8 cellular contexts compared by ENCODE assay signal in the genomic region with DNA sequence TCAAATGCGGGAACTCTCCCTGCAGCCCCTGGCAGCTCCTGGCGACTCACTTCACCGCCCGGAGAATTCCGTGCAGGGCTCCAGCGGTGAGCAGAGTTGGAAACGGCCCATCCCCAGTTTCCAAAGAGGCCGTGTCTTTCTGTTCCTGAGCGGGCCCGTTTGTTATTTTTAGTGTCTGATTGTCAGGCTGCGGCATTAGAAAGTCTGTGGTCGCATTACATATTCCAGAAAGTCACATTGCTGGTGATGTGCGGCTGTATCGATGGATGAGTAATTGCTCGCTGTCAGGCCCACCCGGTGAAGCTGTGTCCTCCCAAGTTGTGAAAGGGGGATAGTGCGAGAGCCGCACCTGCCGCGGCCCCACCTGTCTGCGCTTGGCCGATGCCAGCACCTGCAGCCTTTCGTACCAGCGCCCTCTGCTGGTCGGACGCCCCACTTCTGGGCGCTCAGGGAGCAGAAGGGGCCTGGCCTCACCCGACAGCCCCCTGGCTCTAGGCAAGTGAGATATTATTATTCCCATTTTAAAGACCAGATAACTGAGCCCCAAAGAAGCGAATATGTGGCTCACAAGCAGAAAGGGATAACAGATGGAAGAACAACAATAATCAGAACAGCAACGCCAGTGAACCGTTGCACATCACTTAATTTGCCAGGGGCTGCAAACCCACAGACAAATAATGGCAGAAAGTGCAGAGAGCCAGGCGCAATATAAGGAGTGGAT.
DNase-seq lines count a peak whose midpoint lies in the region; ATAC-seq and TF ChIP-seq lines count a peak whose summit lies in the region.

No MANE protein-coding gene starts in this region.

- H3K36me3 ChIP-seq in KMS-11 (ENCODE audit: insufficient read depth) (no peaks in the 10 kb centered on the region), spleen (no peaks in the 10 kb centered on the region)

- WGBS in spleen, 5 donors: 22 to 27% (median 23%) methylated on average over 21 to 32 of the region's 32 CpGs

- peak; percentile 72 for ATAC-seq in GM19438 (IDR thresholded peaks at IDR 0.05; ENCODE audit: low read depth, unreplicated experiment)
- ATAC-seq in T-helper 17 cell: peak; percentile 87
- no peak for ATAC-seq in HG03135 (IDR thresholded peaks at IDR 0.05; ENCODE audit: unreplicated experiment)

- H3K4me1 ChIP-seq in KMS-11 (ENCODE audit: low read depth, poor library complexity, severe bottlenecking): peaks cover 19% of the 10 kb centered on the region
- peaks cover 0 to 12% (median 10%) of the 10 kb centered on the region in 6 donors for H3K4me1 ChIP-seq in spleen

- H3K4me1 Mint-ChIP-seq in T-helper 17 cell: peaks cover 25% of the 10 kb centered on the region

- no peaks in the 10 kb centered on the region for H3K79me2 ChIP-seq in KMS-11 (ENCODE audit: insufficient read depth, low read depth)

- H3K27me3 ChIP-seq in KMS-11 (ENCODE audit: insufficient read depth, low read depth): no peaks in the 10 kb centered on the region
- peaks cover 0 to 17% (median 0%) of the 10 kb centered on the region in 7 donors for H3K27me3 ChIP-seq in spleen (replicated peaks in 1 of 7)

- DNase-seq in AG10803 (ENCODE audit: low read depth): no peak
- DNase-seq in T-helper 17 cell: peak; percentile 66 to 86 (median 71)
- DNase-seq in amygdala (lab: John Stamatoyannopoulos, UW): peak in 37 of 56 donors; percentile 1 to 70 (median 15)
- peak; percentile 38 for DNase-seq in iPS DF 19.7 (ENCODE audit: low read depth, low spot score)
- DNase-seq in spleen: peak; percentile 93

- intact Hi-C loops in spleen (cut with DNase I; ENCODE audit: low total_unique reads): loop anchor here (5.0 kb wide), 1 partner anchor 905 kb away; no protein-coding TSS in a partner anchor

- TF ChIP-seq POLR2A in spleen (IDR thresholded peaks at IDR 0.05): no peak

- H3K36me3 Mint-ChIP-seq in T-helper 17 cell (ENCODE audit: low read depth): no peaks in the 10 kb centered on the region

- H3K4me2 ChIP-seq in KMS-11: peak overlapping the region; percentile 44; the same call in 1 of the 2 replicates

- no peak overlapping the region for H3K4me3 ChIP-seq in AG10803 (ENCODE audit: low read length)
- no peak overlapping the region for H3K4me3 ChIP-seq in KMS-11 (IDR thresholded peaks at IDR 0.05; ENCODE audit: insufficient read depth, low read depth, low read length)
- H3K4me3 ChIP-seq in spleen: peak overlapping the region in 1 of 8 donors; percentile 44

- H3K9me3 ChIP-seq in T-helper 17 cell (ENCODE audit: control insufficient read depth, low read length, poor library complexity, severe bottlenecking) (no peaks in the 10 kb centered on the region), spleen (no peaks in the 10 kb centered on the region)

- no peaks in the 10 kb centered on the region for H4K20me1 ChIP-seq in KMS-11 (ENCODE audit: insufficient read depth)

- peaks cover 4% of the 10 kb centered on the region for H3K27me3 Mint-ChIP-seq in T-helper 17 cell

- H3K9ac ChIP-seq in KMS-11: no peak overlapping the region

- peak; percentile 76 for TF ChIP-seq CTCF in AG10803 (conservative IDR thresholded peaks at IDR 0.05; ENCODE audit: low read length)
- TF ChIP-seq CTCF in KMS-11 (conservative IDR thresholded peaks at IDR 0.05; ENCODE audit: low read depth, low read length): peak; percentile 96
- peak; percentile 43 to 92 (median 86) for TF ChIP-seq CTCF in spleen (IDR thresholded peaks at IDR 0.05 in 8 of 11, conservative IDR thresholded peaks at IDR 0.05 in 3 of 11)

- peak overlapping the region; percentile 69 for H3K4me3 Mint-ChIP-seq in T-helper 17 cell

- no peak overlapping the region for H3K27ac ChIP-seq in KMS-11
- no peak overlapping the region for H3K27ac ChIP-seq in spleen

- peak overlapping the region; percentile 37; the same call in 1 of the 2 replicates for H2AFZ ChIP-seq in KMS-11 (ENCODE audit: low read depth)

- peak overlapping the region; percentile 78 for H3K27ac Mint-ChIP-seq in T-helper 17 cell
